ENCODE assay signal across 1 cellular context in the genomic region with DNA sequence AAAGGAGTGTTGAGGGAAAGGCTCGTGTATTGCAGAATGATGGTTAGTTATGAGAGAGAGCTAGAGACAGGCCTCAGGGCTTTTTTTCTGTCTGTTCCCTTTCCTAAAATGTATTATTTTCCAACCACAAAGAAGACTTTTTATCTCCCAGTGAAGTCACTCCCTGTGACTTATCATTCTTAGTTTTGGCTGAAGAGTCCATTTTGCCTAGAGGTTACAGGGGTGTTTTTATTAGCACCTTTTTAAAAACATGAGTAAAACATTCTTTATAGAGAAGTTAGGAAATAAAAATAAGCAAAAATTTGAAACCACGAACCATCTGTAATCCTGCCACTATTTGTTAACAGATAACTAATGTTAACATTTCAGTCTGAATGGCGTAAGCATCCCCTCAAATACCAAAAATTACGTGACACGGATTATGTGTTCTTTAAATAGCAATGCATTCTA.
TF ChIP-seq lines count a peak whose summit lies in the region.

No MANE protein-coding gene starts in this region.

TF ChIP-seq in HEK293, 187 proteins besides CTCF, POLR2A, EP300 and RAD21:
- TF ChIP-seq, protein P1, sequence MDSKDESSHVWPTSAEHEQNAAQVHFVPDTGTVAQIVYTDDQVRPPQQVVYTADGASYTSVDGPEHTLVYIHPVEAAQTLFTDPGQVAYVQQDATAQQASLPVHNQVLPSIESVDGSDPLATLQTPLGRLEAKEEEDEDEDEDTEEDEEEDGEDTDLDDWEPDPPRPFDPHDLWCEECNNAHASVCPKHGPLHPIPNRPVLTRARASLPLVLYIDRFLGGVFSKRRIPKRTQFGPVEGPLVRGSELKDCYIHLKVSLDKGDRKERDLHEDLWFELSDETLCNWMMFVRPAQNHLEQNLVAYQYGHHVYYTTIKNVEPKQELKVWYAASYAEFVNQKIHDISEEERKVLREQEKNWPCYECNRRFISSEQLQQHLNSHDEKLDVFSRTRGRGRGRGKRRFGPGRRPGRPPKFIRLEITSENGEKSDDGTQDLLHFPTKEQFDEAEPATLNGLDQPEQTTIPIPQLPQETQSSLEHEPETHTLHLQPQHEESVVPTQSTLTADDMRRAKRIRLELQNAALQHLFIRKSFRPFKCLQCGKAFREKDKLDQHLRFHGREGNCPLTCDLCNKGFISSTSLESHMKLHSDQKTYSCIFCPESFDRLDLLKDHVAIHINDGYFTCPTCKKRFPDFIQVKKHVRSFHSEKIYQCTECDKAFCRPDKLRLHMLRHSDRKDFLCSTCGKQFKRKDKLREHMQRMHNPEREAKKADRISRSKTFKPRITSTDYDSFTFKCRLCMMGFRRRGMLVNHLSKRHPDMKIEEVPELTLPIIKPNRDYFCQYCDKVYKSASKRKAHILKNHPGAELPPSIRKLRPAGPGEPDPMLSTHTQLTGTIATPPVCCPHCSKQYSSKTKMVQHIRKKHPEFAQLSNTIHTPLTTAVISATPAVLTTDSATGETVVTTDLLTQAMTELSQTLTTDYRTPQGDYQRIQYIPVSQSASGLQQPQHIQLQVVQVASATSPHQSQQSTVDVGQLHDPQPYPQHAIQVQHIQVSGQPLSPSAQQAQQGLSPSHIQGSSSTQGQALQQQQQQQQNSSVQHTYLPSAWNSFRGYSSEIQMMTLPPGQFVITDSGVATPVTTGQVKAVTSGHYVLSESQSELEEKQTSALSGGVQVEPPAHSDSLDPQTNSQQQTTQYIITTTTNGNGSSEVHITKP (tag by site-specific recombination; IDR thresholded peaks at IDR 0.05) = peak; percentile 55
- no peak for TF ChIP-seq ZNF529 (tag by site-specific recombination; IDR thresholded peaks at IDR 0.05; ENCODE audit: insufficient replicate concordance)
TF ChIP-seq in HEK293: peak in this region for 1.
